1 cellular context compared by ENCODE assay signal in the genomic region with DNA sequence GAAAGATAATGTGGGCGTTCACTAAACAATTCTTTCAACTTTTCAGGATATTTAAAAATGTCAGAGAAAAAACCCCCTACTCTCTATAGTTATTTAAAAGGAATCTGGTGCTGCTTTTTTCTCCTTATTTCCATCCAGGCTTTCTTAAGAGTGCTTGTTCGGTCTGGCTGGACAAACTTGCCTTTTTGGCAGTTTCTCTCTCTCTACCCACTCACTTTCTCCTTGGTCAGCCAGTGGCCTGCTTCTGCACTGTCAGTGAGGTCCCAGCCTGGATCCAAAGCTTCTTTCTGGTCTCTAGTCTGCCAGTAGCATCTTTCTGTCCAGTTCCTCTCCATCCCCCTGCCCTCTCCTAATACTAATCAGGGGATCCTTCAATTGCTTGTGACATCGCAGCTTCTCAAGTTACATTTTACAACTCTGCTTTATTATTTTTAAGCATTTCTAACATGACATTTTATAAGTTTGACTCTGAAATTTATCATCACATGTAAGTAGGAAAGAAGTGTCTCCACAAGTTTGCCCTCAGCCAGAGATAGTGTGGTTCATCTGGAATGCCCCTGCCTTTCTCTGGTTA.
TF ChIP-seq lines count a peak whose summit lies in the region.

No MANE protein-coding gene starts in this region.

TF ChIP-seq in IMR-90, 13 proteins besides CTCF, POLR2A, EP300 and RAD21 (continued from another document):
- TF ChIP-seq, protein P1, sequence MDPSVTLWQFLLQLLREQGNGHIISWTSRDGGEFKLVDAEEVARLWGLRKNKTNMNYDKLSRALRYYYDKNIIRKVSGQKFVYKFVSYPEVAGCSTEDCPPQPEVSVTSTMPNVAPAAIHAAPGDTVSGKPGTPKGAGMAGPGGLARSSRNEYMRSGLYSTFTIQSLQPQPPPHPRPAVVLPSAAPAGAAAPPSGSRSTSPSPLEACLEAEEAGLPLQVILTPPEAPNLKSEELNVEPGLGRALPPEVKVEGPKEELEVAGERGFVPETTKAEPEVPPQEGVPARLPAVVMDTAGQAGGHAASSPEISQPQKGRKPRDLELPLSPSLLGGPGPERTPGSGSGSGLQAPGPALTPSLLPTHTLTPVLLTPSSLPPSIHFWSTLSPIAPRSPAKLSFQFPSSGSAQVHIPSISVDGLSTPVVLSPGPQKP (IDR thresholded peaks at IDR 0.05; ENCODE audit: borderline replicate concordance, low read depth, low read length), result no peak
- TF ChIP-seq RFX5 (IDR thresholded peaks at IDR 0.05; ENCODE audit: low read depth, low read length) (no peak), SMC3 (IDR thresholded peaks at IDR 0.05; ENCODE audit: low read depth, low read length) (no peak), BHLHE40 (IDR thresholded peaks at IDR 0.05; ENCODE audit: low read depth, low read length) (no peak), CHD1 (IDR thresholded peaks at IDR 0.05; ENCODE audit: low read depth, low read length) (no peak), RCOR1 (IDR thresholded peaks at IDR 0.05; ENCODE audit: insufficient replicate concordance, low read length) (no peak), MAZ (IDR thresholded peaks at IDR 0.05; ENCODE audit: borderline replicate concordance, low read depth, low read length) (no peak), MAFK (IDR thresholded peaks at IDR 0.05; ENCODE audit: low read depth, low read length) (no peak), NFE2L2 (IDR thresholded peaks at IDR 0.05; ENCODE audit: low read depth, low read length) (no peak), MXI1 (IDR thresholded peaks at IDR 0.05; ENCODE audit: borderline replicate concordance, low read depth, low read length) (no peak), CEBPB (IDR thresholded peaks at IDR 0.05; ENCODE audit: low read depth, low read length) (no peak)
- TF ChIP-seq, protein P2, sequence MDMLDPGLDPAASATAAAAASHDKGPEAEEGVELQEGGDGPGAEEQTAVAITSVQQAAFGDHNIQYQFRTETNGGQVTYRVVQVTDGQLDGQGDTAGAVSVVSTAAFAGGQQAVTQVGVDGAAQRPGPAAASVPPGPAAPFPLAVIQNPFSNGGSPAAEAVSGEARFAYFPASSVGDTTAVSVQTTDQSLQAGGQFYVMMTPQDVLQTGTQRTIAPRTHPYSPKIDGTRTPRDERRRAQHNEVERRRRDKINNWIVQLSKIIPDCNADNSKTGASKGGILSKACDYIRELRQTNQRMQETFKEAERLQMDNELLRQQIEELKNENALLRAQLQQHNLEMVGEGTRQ (IDR thresholded peaks at IDR 0.05; ENCODE audit: low read depth, low read length), result no peak
TF ChIP-seq in IMR-90: peak in this region for 0.
